1 cellular context compared by ENCODE assay signal in the genomic region with DNA sequence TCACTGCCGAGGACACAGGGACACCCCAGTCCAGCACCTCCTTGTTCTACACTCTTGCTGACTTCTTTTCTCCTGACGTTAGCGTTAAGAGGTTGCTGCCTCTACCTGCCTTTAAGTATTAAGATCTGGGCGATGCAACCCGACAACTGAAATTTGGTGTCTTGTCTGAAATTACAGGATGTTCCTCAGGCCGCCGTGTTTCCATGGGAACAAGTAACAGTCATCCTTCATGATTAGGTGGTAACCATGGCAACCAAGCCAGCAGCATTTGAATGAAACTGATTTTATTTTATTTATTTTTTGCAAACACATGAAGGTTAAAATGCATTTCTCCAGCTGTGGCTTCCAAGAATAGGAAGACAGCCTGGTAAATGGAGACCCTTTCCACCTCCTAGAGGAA.
TF ChIP-seq lines count a peak whose summit lies in the region.

No MANE protein-coding gene starts in this region.

TF ChIP-seq in HepG2, 621 proteins besides CTCF, POLR2A, EP300 and RAD21:
- TF ChIP-seq RFX1 (IDR thresholded peaks at IDR 0.05) (peak; percentile 55; the same call in 1 of the 2 replicates), ZNF432 (CRISPR knock-in tag; IDR thresholded peaks at IDR 0.05; ENCODE audit: borderline replicate concordance) (no peak), PTBP1 (IDR thresholded peaks at IDR 0.05; ENCODE audit: low read depth, low read length, poor library complexity, severe bottlenecking) (no peak)
- TF ChIP-seq, protein P1, sequence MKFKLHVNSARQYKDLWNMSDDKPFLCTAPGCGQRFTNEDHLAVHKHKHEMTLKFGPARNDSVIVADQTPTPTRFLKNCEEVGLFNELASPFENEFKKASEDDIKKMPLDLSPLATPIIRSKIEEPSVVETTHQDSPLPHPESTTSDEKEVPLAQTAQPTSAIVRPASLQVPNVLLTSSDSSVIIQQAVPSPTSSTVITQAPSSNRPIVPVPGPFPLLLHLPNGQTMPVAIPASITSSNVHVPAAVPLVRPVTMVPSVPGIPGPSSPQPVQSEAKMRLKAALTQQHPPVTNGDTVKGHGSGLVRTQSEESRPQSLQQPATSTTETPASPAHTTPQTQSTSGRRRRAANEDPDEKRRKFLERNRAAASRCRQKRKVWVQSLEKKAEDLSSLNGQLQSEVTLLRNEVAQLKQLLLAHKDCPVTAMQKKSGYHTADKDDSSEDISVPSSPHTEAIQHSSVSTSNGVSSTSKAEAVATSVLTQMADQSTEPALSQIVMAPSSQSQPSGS (CRISPR knock-in tag; IDR thresholded peaks at IDR 0.05): no peak
